ENCODE assay signal across 21 cellular contexts in the genomic region with DNA sequence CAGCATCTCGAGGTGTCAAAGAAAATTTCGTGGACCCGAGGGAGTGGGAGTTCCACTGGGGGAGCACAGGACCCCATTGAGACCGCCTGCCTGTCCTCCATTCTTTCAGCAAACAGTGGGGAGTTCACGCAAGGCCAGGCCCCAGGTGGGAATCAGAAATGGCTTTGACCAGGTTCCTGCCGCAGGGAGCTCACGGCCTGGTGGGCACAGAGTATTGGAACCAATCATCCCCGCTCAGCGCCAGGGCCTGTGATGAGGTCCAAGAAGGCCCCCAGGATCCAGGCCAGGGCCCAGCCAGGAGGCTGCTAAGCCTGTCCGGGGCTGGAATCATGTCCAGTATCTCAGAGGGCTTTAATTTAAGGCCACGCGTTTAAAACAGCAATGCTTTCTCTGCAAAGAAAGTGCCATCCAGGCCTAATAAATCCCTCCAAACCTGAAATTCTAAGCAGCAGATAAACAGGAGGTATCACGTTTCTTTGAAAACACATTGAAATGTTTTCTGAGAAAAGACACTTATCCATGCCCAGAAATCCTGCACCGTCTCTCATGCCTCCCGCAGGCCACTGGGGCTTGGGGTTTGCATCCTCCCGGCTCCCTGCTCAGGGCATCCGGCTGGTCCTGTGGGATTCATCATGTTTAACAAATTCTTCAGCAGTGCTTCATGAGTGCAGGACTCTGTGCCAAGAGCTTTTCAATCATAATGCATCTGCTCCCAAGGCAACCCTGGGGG.
A peak's percentile ranks its signal among the peaks of the same experiment; 100 is the strongest.
DNase-seq lines count a peak whose midpoint lies in the region; ATAC-seq and TF ChIP-seq lines count a peak whose summit lies in the region.
"Had no signal": no experiment of that assay in that cellular context is flagged by ENCODE, and none has a peak within 500 bp of the region (broad histone marks: within the 10 kb centered on the region; RNA-seq: fewer than 3 reads in every experiment).

No MANE protein-coding gene starts in this region.

- H3K4ac ChIP-seq in mesenchymal stem cell (ENCODE audit: low read depth in 1 of 2, low read length in 2 of 2) = no peak overlapping the region

- H3K36me3 ChIP-seq in heart right ventricle (no peaks in the 10 kb centered on the region), brain microvascular endothelial cell (replicated peaks) (no peaks in the 10 kb centered on the region), mesenchymal stem cell (ENCODE audit: control insufficient read depth in 1 of 2, insufficient read depth in 2 of 2, low read depth in 1 of 2, low read length in 2 of 2) (no peaks in the 10 kb centered on the region), heart left ventricle (no peaks in the 10 kb centered on the region)
- H3K36me3 ChIP-seq: esophagus squamous epithelium, neural progenitor cell, Peyer's patch had no signal

- no peak overlapping the region for H2BK15ac ChIP-seq in mesenchymal stem cell (ENCODE audit: low read depth, poor library complexity, severe bottlenecking)

- no peak overlapping the region for H3K14ac ChIP-seq in mesenchymal stem cell (ENCODE audit: low read length in 2 of 2)

- H3K27ac ChIP-seq in heart right ventricle = no peak overlapping the region
- H3K27ac ChIP-seq in brain microvascular endothelial cell = no peak overlapping the region
- H3K27ac ChIP-seq in mesenchymal stem cell (ENCODE audit: low read length, poor library complexity, severe bottlenecking) = no peak overlapping the region
- no peak overlapping the region for H3K27ac ChIP-seq in heart left ventricle
- H3K27ac ChIP-seq: A549, esophagus squamous epithelium, neural progenitor cell, Peyer's patch had no signal

- H3K9ac ChIP-seq in mesenchymal stem cell (ENCODE audit: low read length) = no peak overlapping the region
- H3K9ac ChIP-seq: neural progenitor cell had no signal

- ATAC-seq in Right ventricle myocardium inferior = no peak
- ATAC-seq in heart right ventricle = no peak
- no peak for ATAC-seq in heart left ventricle
- ATAC-seq: A549; effector memory CD8-positive, alpha-beta T cell; left colon had no signal

- H2AK5ac ChIP-seq in mesenchymal stem cell (ENCODE audit: low read length, severe bottlenecking) = no peak overlapping the region

- TF ChIP-seq CTCF in heart right ventricle (IDR thresholded peaks at IDR 0.05) = no peak
- no peak for TF ChIP-seq CTCF in brain microvascular endothelial cell (IDR thresholded peaks at IDR 0.05; ENCODE audit: low read depth, low read length, missing control alignments)
- no peak for TF ChIP-seq CTCF in heart left ventricle (IDR thresholded peaks at IDR 0.05)

- in situ Hi-C loops in brain microvascular endothelial cell (cut with HindIII; ENCODE audit: low pct_ligation_motif_present, low sequenced_read_pairs) = no loop called here

- H2AFZ ChIP-seq in mesenchymal stem cell (ENCODE audit: low read depth, low read length) = no peak overlapping the region
- H2AFZ ChIP-seq: neural progenitor cell had no signal

- H3K9me3 ChIP-seq in heart right ventricle = no peaks in the 10 kb centered on the region
- peaks cover 5% of the 10 kb centered on the region for H3K9me3 ChIP-seq in mesenchymal stem cell (ENCODE audit: control insufficient read depth, low read length)
- H3K9me3 ChIP-seq in heart left ventricle = no peaks in the 10 kb centered on the region
- H3K9me3 ChIP-seq: A549, esophagus squamous epithelium, Peyer's patch had no signal

- DNase-seq in Right ventricle myocardium inferior (ENCODE audit: missing footprints) = peak; percentile 21
- DNase-seq in heart right ventricle = no peak
- DNase-seq in brain microvascular endothelial cell = peak; percentile 44
- no peak for DNase-seq in mesenchymal stem cell
- DNase-seq in NCI-H345 (lab: John Stamatoyannopoulos, UW) = no peak
- DNase-seq in heart left ventricle = no peak
- DNase-seq in NCI-H187 (lab: John Stamatoyannopoulos, UW) = no peak
- DNase-seq in NCI-H146 (lab: John Stamatoyannopoulos, UW) = no peak
- DNase-seq: activated CD4-positive, alpha-beta T cell treated with anti-CD3 and anti-CD28 coated beads, Interleukin-2, amount 50 U/mL, for 48 hours; activated naive CD4-positive, alpha-beta T cell; anterior cingulate cortex; cerebellar nuclear complex; effector memory CD8-positive, alpha-beta T cell; esophagus squamous epithelium; HFFc6; left colon; NCI-H1694; NCI-H446 treated with DMSO at 0.1 percent for 48 hours had no signal

- H2BK5ac ChIP-seq in mesenchymal stem cell (ENCODE audit: low read depth, low read length, poor library complexity, severe bottlenecking) = no peak overlapping the region

- H4K8ac ChIP-seq in mesenchymal stem cell (ENCODE audit: low read length) = peak overlapping the region; percentile 10

- no peak for TF ChIP-seq POLR2A in heart left ventricle (IDR thresholded peaks at IDR 0.05)

- H2BK120ac ChIP-seq in mesenchymal stem cell (ENCODE audit: low read depth, low read length) = no peak overlapping the region

- H3K4me1 ChIP-seq in heart right ventricle (peaks cover 0 to 34% (median 0%) of the 10 kb centered on the region in 9 donors), mesenchymal stem cell (ENCODE audit: control insufficient read depth, insufficient read depth, low read depth, low read length) (peaks cover 18% of the 10 kb centered on the region), heart left ventricle (peaks cover 0 to 24% (median 0%) of the 10 kb centered on the region in 12 donors)
- H3K4me1 ChIP-seq: A549, neural progenitor cell, Peyer's patch had no signal

- peak overlapping the region in 1 of 2 experiments; percentile 26 for H3K18ac ChIP-seq in mesenchymal stem cell (ENCODE audit: low read depth in 1 of 2, low read length in 2 of 2)

- H3K27me3 ChIP-seq in heart right ventricle = no peaks in the 10 kb centered on the region
- no peaks in the 10 kb centered on the region for H3K27me3 ChIP-seq in brain microvascular endothelial cell (replicated peaks)
- peaks cover 0 to 14% of the 10 kb centered on the region in 2 experiments for H3K27me3 ChIP-seq in mesenchymal stem cell (ENCODE audit: control insufficient read depth in 1 of 2, insufficient read depth in 1 of 2, low read length in 2 of 2)
- no peaks in the 10 kb centered on the region for H3K27me3 ChIP-seq in heart left ventricle
- H3K27me3 ChIP-seq: neural progenitor cell, Peyer's patch had no signal

- intact Hi-C loops in Right ventricle myocardium inferior (cut with DNase I) = no loop called here
- intact Hi-C loops in heart right ventricle (cut with DNase I) = no loop called here
- intact Hi-C loops in heart left ventricle (cut with DNase I) = no loop called here

- 89 to 90% methylated on average over 17 of the region's 17 CpGs for WGBS in heart right ventricle, 2 donors
- WGBS in mesenchymal stem cell = 86% methylated on average over 17 of the region's 17 CpGs
- 83 to 90% (median 88%) methylated on average over 14 to 17 of the region's 17 CpGs for WGBS in heart left ventricle, 4 donors

- H3K4me3 ChIP-seq in heart right ventricle (no peak overlapping the region), brain microvascular endothelial cell (ENCODE audit: low read depth, low read length) (no peak overlapping the region), mesenchymal stem cell (ENCODE audit: insufficient read depth in 1 of 2, low read depth in 1 of 2, low read length in 2 of 2) (no peak overlapping the region), heart left ventricle (no peak overlapping the region)
- H3K4me3 ChIP-seq: A549, esophagus squamous epithelium, neural progenitor cell, Peyer's patch had no signal

- no peaks in the 10 kb centered on the region for H3K79me1 ChIP-seq in mesenchymal stem cell (replicated peaks; ENCODE audit: low read length, poor library complexity, severe bottlenecking)

- H4K91ac ChIP-seq in mesenchymal stem cell (ENCODE audit: low read length) = no peak overlapping the region

- H2BK12ac ChIP-seq in mesenchymal stem cell (ENCODE audit: low read length in 2 of 2) = peak overlapping the region in 1 of 2 experiments; percentile 11

- no peak overlapping the region for H3K4me2 ChIP-seq in mesenchymal stem cell (ENCODE audit: low read length, poor library complexity, severe bottlenecking)
- H3K4me2 ChIP-seq: A549, neural progenitor cell had no signal

- H3K23ac ChIP-seq in mesenchymal stem cell (ENCODE audit: low read length in 2 of 2) = no peak overlapping the region

Comparison
In these comparisons a context has a peak if more than half of its experiments do, and no peak if none do; other contexts are left out.
1. DNase-seq: peak in Right ventricle myocardium inferior (single experiment) and brain microvascular endothelial cell (single experiment); none in heart right ventricle (0 of 2), mesenchymal stem cell (single experiment), NCI-H345 (single experiment), heart left ventricle (0 of 5), NCI-H187 (0 of 2) and NCI-H146 (single experiment).